In genomic region chr7:109497053-109497452, GRCh38 we compare ENCODE assay signal across 32 cellular contexts.
"Had no signal": no experiment of that assay in that cellular context is flagged by ENCODE, and none has a peak within 500 bp of the region (broad histone marks: within the 10 kb centered on the region; RNA-seq: fewer than 3 reads in every experiment).

No MANE protein-coding gene starts in this region.

- DNase-seq: activated CD4-positive, alpha-beta memory T cell treated with anti-CD3 and anti-CD28 coated beads for 36 hours; activated CD4-positive, alpha-beta T cell treated with anti-CD3 and anti-CD28 coated beads for 36 hours; activated CD4-positive, alpha-beta T cell treated with anti-CD3 and anti-CD28 coated beads, Interleukin-2, amount 10 ng/mL, durations not matched to agents 24 days and 14 days; activated CD4-positive, CD25-positive, alpha-beta regulatory T cell; activated CD4-positive, CD25-positive, alpha-beta regulatory T cell treated with anti-CD3 and anti-CD28 coated beads, Interleukin-2, amount 50 U/mL, for 72 hours; activated CD8-positive, alpha-beta memory T cell treated with anti-CD3 and anti-CD28 coated beads, Interleukin-2, amount 10 ng/mL, durations not matched to agents 7 days and 5 days; activated CD8-positive, alpha-beta memory T cell treated with anti-CD3 and anti-CD28 coated beads, Interleukin-2, amount 50 U/mL, for 4 hours; activated CD8-positive, alpha-beta T cell treated with anti-CD3 and anti-CD28 coated beads, Interleukin-2, amount 10 ng/mL, durations not matched to agents 7 days and 5 days; activated effector memory CD4-positive, alpha-beta T cell treated with anti-CD3 and anti-CD28 coated beads, Interleukin-2, amount 50 U/mL, for 16 hours; activated naive CD4-positive, alpha-beta T cell; activated naive CD4-positive, alpha-beta T cell treated with anti-CD3 and anti-CD28 coated beads, Interleukin-2, amount 10 ng/mL, durations not matched to agents 7 days and 5 days; activated naive CD8-positive, alpha-beta T cell treated with anti-CD3 and anti-CD28 coated beads, Interleukin-2, amount 10 ng/mL, durations not matched to agents 7 days and 5 days; activated T-cell treated with anti-CD3 and anti-CD28 coated beads, Interleukin-2, amount 50 U/mL, for 1 hour; activated T-cell treated with anti-CD3 and anti-CD28 coated beads, Interleukin-2, amount 50 U/mL, for 48 hours; central memory CD4-positive, alpha-beta T cell; cerebellar nuclear complex; colonic mucosa; dorsolateral prefrontal cortex; effector memory CD4-positive, alpha-beta T cell; endodermal cell; foreskin fibroblast; head of caudate nucleus; hippocampal formation had no signal

- H3K27ac Mint-ChIP-seq: activated CD4-positive, alpha-beta memory T cell treated with anti-CD3 and anti-CD28 coated beads for 36 hours; activated CD4-positive, alpha-beta T cell treated with anti-CD3 and anti-CD28 coated beads for 36 hours; activated CD4-positive, alpha-beta T cell treated with anti-CD3 and anti-CD28 coated beads, Interleukin-2, amount 10 ng/mL, durations not matched to agents 24 days and 14 days; activated CD8-positive, alpha-beta memory T cell treated with anti-CD3 and anti-CD28 coated beads, Interleukin-2, amount 10 ng/mL, durations not matched to agents 7 days and 5 days; activated CD8-positive, alpha-beta T cell treated with anti-CD3 and anti-CD28 coated beads, Interleukin-2, amount 10 ng/mL, durations not matched to agents 7 days and 5 days; activated naive CD4-positive, alpha-beta T cell treated with anti-CD3 and anti-CD28 coated beads, Interleukin-2, amount 10 ng/mL, durations not matched to agents 7 days and 5 days; activated naive CD4-positive, alpha-beta T cell treated with anti-CD3 and anti-CD28 coated beads, Interleukin-2, amount 50 U/mL, for 72 hours; activated naive CD8-positive, alpha-beta T cell treated with anti-CD3 and anti-CD28 coated beads, Interleukin-2, amount 10 ng/mL, durations not matched to agents 7 days and 5 days; activated T-helper 1 cell treated with anti-CD3 and anti-CD28 coated beads, Interleukin-12 subunit alpha, Interleukin-12 subunit beta, Interleukin-2, Interleukin-4 antibody, amounts not matched to agents 30 ng/mL and 10 ng/mL and 1 ng/mL, durations not matched to agents 14 hours and 24 hours and 36 hours; activated T-helper 2 cell treated with anti-CD3 and anti-CD28 coated beads, Interferon-gamma antibody, Interleukin-2, Interleukin-4, amounts not matched to agents 10 μg/mL and 5 μg/mL and 100 μg/mL, durations not matched to agents 14 hours and 24 hours and 36 hours; brain; dendritic cell treated with granulocyte-macrophage colony-stimulating factor and Interleukin-4, amounts not matched to agents 40 ng/mL and 50 ng/mL, for 4 days; endodermal cell had no signal

- H3K9me3 Mint-ChIP-seq: activated CD4-positive, alpha-beta T cell treated with anti-CD3 and anti-CD28 coated beads, Interleukin-2, amount 10 ng/mL, durations not matched to agents 24 days and 14 days; activated naive CD8-positive, alpha-beta T cell treated with anti-CD3 and anti-CD28 coated beads, Interleukin-2, amount 10 ng/mL, durations not matched to agents 7 days and 5 days; activated T-helper 1 cell treated with anti-CD3 and anti-CD28 coated beads, Interleukin-12 subunit alpha, Interleukin-12 subunit beta, Interleukin-2, Interleukin-4 antibody, amounts not matched to agents 30 ng/mL and 10 ng/mL and 1 ng/mL, durations not matched to agents 14 hours and 24 hours and 36 hours had no signal

- H3K36me3 Mint-ChIP-seq: activated CD4-positive, alpha-beta memory T cell treated with anti-CD3 and anti-CD28 coated beads for 36 hours; activated CD8-positive, alpha-beta memory T cell treated with anti-CD3 and anti-CD28 coated beads, Interleukin-2, amount 10 ng/mL, durations not matched to agents 7 days and 5 days; activated naive CD4-positive, alpha-beta T cell treated with anti-CD3 and anti-CD28 coated beads, Interleukin-2, amount 10 ng/mL, durations not matched to agents 7 days and 5 days; activated naive CD4-positive, alpha-beta T cell treated with anti-CD3 and anti-CD28 coated beads, Interleukin-2, amount 50 U/mL, for 72 hours; activated naive CD8-positive, alpha-beta T cell treated with anti-CD3 and anti-CD28 coated beads, Interleukin-2, amount 10 ng/mL, durations not matched to agents 7 days and 5 days; brain had no signal

- H3K4me1 Mint-ChIP-seq: activated CD4-positive, alpha-beta T cell treated with anti-CD3 and anti-CD28 coated beads for 36 hours; activated CD4-positive, alpha-beta T cell treated with anti-CD3 and anti-CD28 coated beads, Interleukin-2, amount 10 ng/mL, durations not matched to agents 24 days and 14 days; activated CD8-positive, alpha-beta memory T cell treated with anti-CD3 and anti-CD28 coated beads, Interleukin-2, amount 10 ng/mL, durations not matched to agents 7 days and 5 days; activated naive CD4-positive, alpha-beta T cell treated with anti-CD3 and anti-CD28 coated beads, Interleukin-2, amount 10 ng/mL, durations not matched to agents 7 days and 5 days; activated naive CD8-positive, alpha-beta T cell treated with anti-CD3 and anti-CD28 coated beads, Interleukin-2, amount 10 ng/mL, durations not matched to agents 7 days and 5 days; brain; endodermal cell had no signal

- H3K4me1 ChIP-seq: ascending aorta, breast epithelium, colonic mucosa had no signal

- H3K4me3 Mint-ChIP-seq: activated CD4-positive, alpha-beta memory T cell treated with anti-CD3 and anti-CD28 coated beads for 36 hours; activated CD4-positive, alpha-beta T cell treated with anti-CD3 and anti-CD28 coated beads for 36 hours; activated CD4-positive, alpha-beta T cell treated with anti-CD3 and anti-CD28 coated beads, Interleukin-2, amount 10 ng/mL, durations not matched to agents 24 days and 14 days; activated CD8-positive, alpha-beta memory T cell treated with anti-CD3 and anti-CD28 coated beads, Interleukin-2, amount 10 ng/mL, durations not matched to agents 7 days and 5 days; activated CD8-positive, alpha-beta T cell treated with anti-CD3 and anti-CD28 coated beads, Interleukin-2, amount 10 ng/mL, durations not matched to agents 7 days and 5 days; activated naive CD4-positive, alpha-beta T cell treated with anti-CD3 and anti-CD28 coated beads, Interleukin-2, amount 10 ng/mL, durations not matched to agents 7 days and 5 days; activated naive CD8-positive, alpha-beta T cell treated with anti-CD3 and anti-CD28 coated beads, Interleukin-2, amount 10 ng/mL, durations not matched to agents 7 days and 5 days; activated T-helper 1 cell treated with anti-CD3 and anti-CD28 coated beads, Interleukin-12 subunit alpha, Interleukin-12 subunit beta, Interleukin-2, Interleukin-4 antibody, amounts not matched to agents 30 ng/mL and 10 ng/mL and 1 ng/mL, durations not matched to agents 14 hours and 24 hours and 36 hours; brain; dendritic cell treated with granulocyte-macrophage colony-stimulating factor and Interleukin-4, amounts not matched to agents 40 ng/mL and 50 ng/mL, for 4 days; endodermal cell had no signal

- ATAC-seq: activated CD4-positive, alpha-beta T cell treated with anti-CD3 and anti-CD28 coated beads for 36 hours; activated CD8-positive, alpha-beta memory T cell treated with anti-CD3 and anti-CD28 coated beads, Interleukin-2, amount 10 ng/mL, durations not matched to agents 7 days and 5 days; activated CD8-positive, alpha-beta T cell treated with anti-CD3 and anti-CD28 coated beads, Interleukin-2, amount 10 ng/mL, durations not matched to agents 7 days and 5 days; activated naive CD4-positive, alpha-beta T cell treated with anti-CD3 and anti-CD28 coated beads, Interleukin-2, amount 50 U/mL, for 72 hours; esophagus mucosa had no signal

- H3K4me3 ChIP-seq: ascending aorta, breast epithelium, cardiac muscle cell, colonic mucosa, dorsolateral prefrontal cortex had no signal

- H3K27me3 ChIP-seq: ascending aorta, breast epithelium, cardiac muscle cell, colonic mucosa, dorsolateral prefrontal cortex had no signal

- H3K36me3 ChIP-seq: ascending aorta, breast epithelium, cardiac muscle cell, colonic mucosa had no signal

- H3K27me3 Mint-ChIP-seq: activated CD4-positive, alpha-beta memory T cell treated with anti-CD3 and anti-CD28 coated beads for 36 hours; activated CD4-positive, alpha-beta T cell treated with anti-CD3 and anti-CD28 coated beads for 36 hours; activated CD4-positive, alpha-beta T cell treated with anti-CD3 and anti-CD28 coated beads, Interleukin-2, amount 10 ng/mL, durations not matched to agents 24 days and 14 days; activated CD8-positive, alpha-beta memory T cell treated with anti-CD3 and anti-CD28 coated beads, Interleukin-2, amount 10 ng/mL, durations not matched to agents 7 days and 5 days; activated naive CD4-positive, alpha-beta T cell treated with anti-CD3 and anti-CD28 coated beads, Interleukin-2, amount 10 ng/mL, durations not matched to agents 7 days and 5 days; activated naive CD8-positive, alpha-beta T cell treated with anti-CD3 and anti-CD28 coated beads, Interleukin-2, amount 10 ng/mL, durations not matched to agents 7 days and 5 days; brain; dendritic cell treated with granulocyte-macrophage colony-stimulating factor and Interleukin-4, amounts not matched to agents 40 ng/mL and 50 ng/mL, for 4 days had no signal

- H3K9me3 ChIP-seq: ascending aorta, breast epithelium, colonic mucosa had no signal

- H3K27ac ChIP-seq: ascending aorta, breast epithelium, cardiac muscle cell, colonic mucosa, dorsolateral prefrontal cortex had no signal
